Comparison of ENCODE assay signal across 12 cellular contexts in genomic region chr5:119289413-119289812, GRCh38.
DNase-seq lines count a peak whose midpoint lies in the region; ATAC-seq, FAIRE-seq and TF ChIP-seq lines count a peak whose summit lies in the region.
"Had no signal": no experiment of that assay in that cellular context is flagged by ENCODE, and none has a peak within 500 bp of the region (broad histone marks: within the 10 kb centered on the region; RNA-seq: fewer than 3 reads in every experiment).

No MANE protein-coding gene starts in this region.

- H2BK15ac ChIP-seq in mesendoderm (replicated peaks; ENCODE audit: low read depth) = no peak overlapping the region

- H3K36me3 Mint-ChIP-seq in activated B cell treated with CpG ODN at 0.5 μM for 24 hours (ENCODE audit: low read depth) = peaks cover 16% of the 10 kb centered on the region

- WGBS in mesendoderm (ENCODE audit: extremely low coverage, insufficient coverage, low lambda C conversion rate) = no CpG with 5 or more reads among the region's 2 CpGs

- peak overlapping the region; percentile 89 for H3K27ac Mint-ChIP-seq in activated B cell treated with CpG ODN at 0.5 μM for 24 hours

- H3K79me2 ChIP-seq in mesendoderm (ENCODE audit: control insufficient read depth, insufficient read depth, low read length) = no peaks in the 10 kb centered on the region

- peak overlapping the region; percentile 39 for H3K56ac ChIP-seq in mesendoderm (ENCODE audit: low read length)

- no peak overlapping the region for H3K23ac ChIP-seq in mesendoderm (ENCODE audit: low read length)

- H3K18ac ChIP-seq in mesendoderm (ENCODE audit: low read length) = no peak overlapping the region

- CTCF ChIA-PET in activated B cell treated with CpG ODN at 0.5 μM for 24 hours (lab: Charles Lee) = interaction anchor here (1.1 to 2.2 kb wide), 4 partner anchors 11 to 302 kb away, joined by 3 to 8 read pairs (median 4); no protein-coding TSS in a partner anchor

- 0 out of 2 replicates have a peak, but pooled peaks cover 17% of the 10 kb centered on the region for H3K36me3 ChIP-seq in BLaER1
- no peaks in the 10 kb centered on the region for H3K36me3 ChIP-seq in mesendoderm (ENCODE audit: control insufficient read depth, insufficient read depth, low read length)

- H3K4me3 Mint-ChIP-seq in activated B cell treated with CpG ODN at 0.5 μM for 24 hours = peak overlapping the region; percentile 75

- POLR2A ChIA-PET in activated B cell treated with CpG ODN at 0.5 μM for 24 hours (lab: Charles Lee) = interaction anchor here (0.7 to 6.4 kb wide), 13 partner anchors 13 to 219 kb away, joined by 3 to 54 read pairs (median 8); partner anchors contain the start of genes DMXL1 and TNFAIP8

- TF ChIP-seq CTCF in activated B cell treated with CpG ODN at 0.5 μM for 24 hours (IDR thresholded peaks at IDR 0.05) = no peak

- no peaks in the 10 kb centered on the region for H4K20me1 ChIP-seq in BLaER1

- DNase-seq in GM18507 (ENCODE audit: extremely low spot score, insufficient read length, low read depth) = no peak
- no peak for DNase-seq in activated B cell treated with CpG ODN at 0.5 μM for 24 hours
- no peak for DNase-seq in mesendoderm
- DNase-seq in HUDEP-2 (lab: John Stamatoyannopoulos, UW; ENCODE audit: unreplicated experiment in 76 of 76) = no peak
- DNase-seq in NCI-H1694 treated with DMSO at 0.1 percent for 48 hours (lab: John Stamatoyannopoulos, UW) = no peak
- DNase-seq: NCI-H2081 had no signal

- peaks cover 5% of the 10 kb centered on the region for H3K79me1 ChIP-seq in mesendoderm (ENCODE audit: low read length)

- H3K4me3 ChIP-seq in BLaER1 = peak overlapping the region; percentile 13; the same call in 1 of the 2 replicates
- H3K4me3 ChIP-seq in mesendoderm (ENCODE audit: low read length) = no peak overlapping the region
- H3K4me3 ChIP-seq: skin epidermis had no signal

- H3K4me1 ChIP-seq in BLaER1 (peaks cover 79% of the 10 kb centered on the region), mesendoderm (ENCODE audit: control insufficient read depth, low read depth, low read length) (peaks cover 14% of the 10 kb centered on the region)

- H2BK5ac ChIP-seq in mesendoderm (ENCODE audit: low read length) = no peak overlapping the region

- H3K9me3 ChIP-seq in BLaER1 = peaks cover 9% of the 10 kb centered on the region

- peak overlapping the region; percentile 40 for H2AK5ac ChIP-seq in mesendoderm (ENCODE audit: low read length)

- H3K9ac ChIP-seq in BLaER1 (peak overlapping the region; percentile 51), mesendoderm (ENCODE audit: low read length) (no peak overlapping the region)

- no peak overlapping the region for H2BK120ac ChIP-seq in mesendoderm (ENCODE audit: low read depth, low read length)

- intact Hi-C loops in activated B cell treated with CpG ODN at 0.5 μM for 24 hours (cut with micrococcal nuclease) = no loop called here

- H3K27ac ChIP-seq in BLaER1 (peak overlapping the region; percentile 78), mesendoderm (ENCODE audit: low read depth, low read length) (no peak overlapping the region)
- H3K27ac ChIP-seq: VCaP had no signal

- no peaks in the 10 kb centered on the region for H3K27me3 Mint-ChIP-seq in activated B cell treated with CpG ODN at 0.5 μM for 24 hours

- H4K8ac ChIP-seq in mesendoderm (ENCODE audit: low read depth, low read length) = no peak overlapping the region

- no peak overlapping the region for H3K4ac ChIP-seq in mesendoderm (ENCODE audit: low read depth, low read length)

- ATAC-seq in activated B cell treated with CpG ODN at 0.5 μM for 24 hours (ENCODE audit: low read depth) = no peak
- ATAC-seq in GM21529 (IDR thresholded peaks at IDR 0.05; ENCODE audit: unreplicated experiment) = no peak
- ATAC-seq in GM21723 (IDR thresholded peaks at IDR 0.05; ENCODE audit: unreplicated experiment) = no peak
- ATAC-seq: Panc1 had no signal

- H3K4me2 ChIP-seq in BLaER1 = peak overlapping the region; percentile 64
- no peak overlapping the region for H3K4me2 ChIP-seq in mesendoderm (ENCODE audit: low read length)

- no peak overlapping the region for H4K5ac ChIP-seq in mesendoderm (ENCODE audit: low read length)

- peaks cover 91% of the 10 kb centered on the region for H3K4me1 Mint-ChIP-seq in activated B cell treated with CpG ODN at 0.5 μM for 24 hours

- no peaks in the 10 kb centered on the region for H3K27me3 ChIP-seq in BLaER1
- no peaks in the 10 kb centered on the region for H3K27me3 ChIP-seq in mesendoderm (ENCODE audit: insufficient read depth, low read length, poor library complexity)

- no peaks in the 10 kb centered on the region for H3K9me3 Mint-ChIP-seq in activated B cell treated with CpG ODN at 0.5 μM for 24 hours

- peak; percentile 33 for FAIRE-seq in GM18507 (lab: Jason Lieb, UNC)
